In the genomic region with DNA sequence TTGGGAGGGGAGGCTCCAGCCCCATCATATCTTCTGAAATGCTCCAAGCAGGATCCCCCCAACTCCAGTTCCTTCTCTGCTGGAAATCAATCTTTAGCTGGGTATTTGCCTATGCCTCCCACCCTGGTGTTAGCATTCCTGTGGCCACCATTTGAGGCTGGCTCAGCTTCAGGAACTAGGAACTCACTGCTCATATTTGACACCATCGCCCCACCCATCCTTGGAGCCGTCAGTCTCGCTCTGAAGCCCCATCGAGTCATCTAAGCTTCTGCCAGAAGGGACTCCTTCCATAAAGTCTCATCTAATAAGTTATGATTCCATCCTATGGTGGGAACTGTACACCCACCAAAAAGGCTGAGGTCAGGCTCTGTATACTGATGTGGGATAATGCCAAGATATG, we compare ENCODE assay signal across 18 cellular contexts. TPM values are rescaled to one million over a fixed set of nuclear protein-coding genes. Genes with fewer than 3 reads are reported as not detected.
DNase-seq lines count a peak whose midpoint lies in the region; ATAC-seq, FAIRE-seq and TF ChIP-seq lines count a peak whose summit lies in the region.
"Had no signal": no experiment of that assay in that cellular context is flagged by ENCODE, and none has a peak within 500 bp of the region (broad histone marks: within the 10 kb centered on the region; RNA-seq: fewer than 3 reads in every experiment).

No MANE protein-coding gene starts in this region.

- H3K27ac Mint-ChIP-seq in astrocyte (ENCODE audit: unreplicated experiment), result no peak overlapping the region
- peak overlapping the region; percentile 67 for H3K27ac Mint-ChIP-seq in stimulated activated naive B cell treated with anti-CD40 and anti-IgM and Interleukin-4, amounts not matched to agents 10 μg/mL and 1 μg/mL and 100 μg/mL, for 72 hours

- FAIRE-seq in astrocyte (lab: Jason Lieb, UNC), result no peak

- no peaks in the 10 kb centered on the region for H3K9me3 ChIP-seq in right atrium auricular region
- H3K9me3 ChIP-seq in astrocyte (ENCODE audit: insufficient read depth, low read depth, low read length), result no peaks in the 10 kb centered on the region
- H3K9me3 ChIP-seq in testis, result no peaks in the 10 kb centered on the region
- H3K9me3 ChIP-seq in upper lobe of left lung, result no peaks in the 10 kb centered on the region

- H3K36me3 ChIP-seq in right atrium auricular region (peaks cover 64% of the 10 kb centered on the region), astrocyte (ENCODE audit: insufficient read depth, low read length) (no peaks in the 10 kb centered on the region), testis (ENCODE audit: low read depth, missing control alignments) (no peaks in the 10 kb centered on the region), upper lobe of left lung (peaks cover 37 to 96% (median 85%) of the 10 kb centered on the region in 4 donors)

- H3K9ac ChIP-seq in astrocyte (ENCODE audit: low read length), result no peak overlapping the region

- H3K27me3 ChIP-seq in right atrium auricular region (no peaks in the 10 kb centered on the region), astrocyte (ENCODE audit: insufficient read depth, low read length) (no peaks in the 10 kb centered on the region), testis (no peaks in the 10 kb centered on the region), upper lobe of left lung (no peaks in the 10 kb centered on the region)

- H3K4me1 ChIP-seq in right atrium auricular region, result no peaks in the 10 kb centered on the region
- peaks cover 3% of the 10 kb centered on the region for H3K4me1 ChIP-seq in astrocyte (ENCODE audit: insufficient read depth, low read length)
- H3K4me1 ChIP-seq in testis, result no peaks in the 10 kb centered on the region
- H3K4me1 ChIP-seq in upper lobe of left lung, result no peaks in the 10 kb centered on the region

- H3K27ac ChIP-seq in right atrium auricular region, result no peak overlapping the region
- H3K27ac ChIP-seq in astrocyte (ENCODE audit: low read depth, low read length), result no peak overlapping the region
- no peak overlapping the region for H3K27ac ChIP-seq in testis
- H3K27ac ChIP-seq in upper lobe of left lung, result no peak overlapping the region
- H3K27ac ChIP-seq: 22Rv1, HL-60 had no signal

- TF ChIP-seq EP300 in upper lobe of left lung (IDR thresholded peaks at IDR 0.05), result no peak

- no peak overlapping the region for H3K4me3 Mint-ChIP-seq in astrocyte (ENCODE audit: unreplicated experiment)
- H3K4me3 Mint-ChIP-seq in stimulated activated naive B cell treated with anti-CD40 and anti-IgM and Interleukin-4, amounts not matched to agents 10 μg/mL and 1 μg/mL and 100 μg/mL, for 72 hours, result no peak overlapping the region

- intact Hi-C loops in Right ventricle myocardium superior (cut with DNase I) (no loop called here), testis (cut with DNase I; ENCODE audit: low total_unique reads) (no loop called here)

- H3K27me3 Mint-ChIP-seq in astrocyte (ENCODE audit: low read depth, unreplicated experiment), result no peaks in the 10 kb centered on the region
- no peaks in the 10 kb centered on the region for H3K27me3 Mint-ChIP-seq in stimulated activated naive B cell treated with anti-CD40 and anti-IgM and Interleukin-4, amounts not matched to agents 10 μg/mL and 1 μg/mL and 100 μg/mL, for 72 hours

- TF ChIP-seq CTCF in right atrium auricular region (IDR thresholded peaks at IDR 0.05), result no peak
- TF ChIP-seq CTCF in astrocyte (IDR thresholded peaks at IDR 0.05; ENCODE audit: insufficient read depth, low read depth, low read length), result no peak
- no peak for TF ChIP-seq CTCF in fibroblast of the aortic adventitia (IDR thresholded peaks at IDR 0.05; ENCODE audit: insufficient read depth, low read length)
- no peak for TF ChIP-seq CTCF in testis (IDR thresholded peaks at IDR 0.05)
- no peak for TF ChIP-seq CTCF in upper lobe of left lung (IDR thresholded peaks at IDR 0.05)

- H3K79me2 ChIP-seq in astrocyte (ENCODE audit: insufficient read depth, low read length), result no peaks in the 10 kb centered on the region

- H3K9me3 Mint-ChIP-seq in astrocyte (ENCODE audit: unreplicated experiment), result no peaks in the 10 kb centered on the region
- no peaks in the 10 kb centered on the region for H3K9me3 Mint-ChIP-seq in stimulated activated naive B cell treated with anti-CD40 and anti-IgM and Interleukin-4, amounts not matched to agents 10 μg/mL and 1 μg/mL and 100 μg/mL, for 72 hours

- H3K4me2 ChIP-seq in astrocyte (ENCODE audit: low read length), result no peak overlapping the region

- H4K20me1 ChIP-seq in astrocyte (ENCODE audit: insufficient read depth, low read length), result no peaks in the 10 kb centered on the region

- H3K36me3 Mint-ChIP-seq in astrocyte (ENCODE audit: low read depth, unreplicated experiment), result peaks cover 26% of the 10 kb centered on the region
- peaks cover 57 to 73% of the 10 kb centered on the region in 2 donors for H3K36me3 Mint-ChIP-seq in stimulated activated naive B cell treated with anti-CD40 and anti-IgM and Interleukin-4, amounts not matched to agents 10 μg/mL and 1 μg/mL and 100 μg/mL, for 72 hours

- TF ChIP-seq POLR2A in testis (IDR thresholded peaks at IDR 0.05), result no peak
- no peak for TF ChIP-seq POLR2A in upper lobe of left lung (IDR thresholded peaks at IDR 0.05)

- 84 to 88% methylated on average over 4 of the region's 4 CpGs for WGBS in testis, 2 donors
- whole genome bisulfite sequencing in upper lobe of left lung, 2 donors, result 82 to 91% methylated on average over 4 of the region's 4 CpGs

- H3K4me3 ChIP-seq in right atrium auricular region, result no peak overlapping the region
- H3K4me3 ChIP-seq in astrocyte (ENCODE audit: insufficient read depth, low read depth, low read length), result no peak overlapping the region
- H3K4me3 ChIP-seq in fibroblast of the aortic adventitia (ENCODE audit: low read depth, low read length), result no peak overlapping the region
- H3K4me3 ChIP-seq in testis, result no peak overlapping the region
- H3K4me3 ChIP-seq in upper lobe of left lung, result no peak overlapping the region

- no peak overlapping the region for H2AFZ ChIP-seq in astrocyte (ENCODE audit: low read depth, low read length)

- peaks cover 8% of the 10 kb centered on the region for H3K4me1 Mint-ChIP-seq in astrocyte (ENCODE audit: low read depth, unreplicated experiment)
- peaks cover 10 to 11% of the 10 kb centered on the region in 2 donors for H3K4me1 Mint-ChIP-seq in stimulated activated naive B cell treated with anti-CD40 and anti-IgM and Interleukin-4, amounts not matched to agents 10 μg/mL and 1 μg/mL and 100 μg/mL, for 72 hours

- DNase-seq in Right ventricle myocardium superior (peak; percentile 8), right atrium auricular region (ENCODE audit: low spot score) (no peak), astrocyte (ENCODE audit: low read depth) (peak; percentile 41), fibroblast of the aortic adventitia (ENCODE audit: low read depth) (peak; percentile 12), testis (no peak), ecto neural progenitor cell (ENCODE audit: low spot score) (no peak), upper lobe of left lung (no peak)
- no peak for DNase-seq in stimulated activated naive B cell treated with anti-CD40 and anti-IgM and Interleukin-4, amounts not matched to agents 10 μg/mL and 1 μg/mL and 100 μg/mL, for 72 hours
- DNase-seq: GF-D8, KBM-7, NCI-H1092 treated with DMSO at 0.1 percent for 48 hours, NCI-H187, NCI-H446, NCI-H774 had no signal

- no peak for ATAC-seq in Right ventricle myocardium superior (ENCODE audit: poor library complexity)
- no peak for ATAC-seq in stimulated activated naive B cell treated with anti-CD40 and anti-IgM and Interleukin-4, amounts not matched to agents 10 μg/mL and 1 μg/mL and 100 μg/mL, for 72 hours (replicated peaks)
- no peak for ATAC-seq in upper lobe of left lung (ENCODE audit: low FRiP score in 2 of 2)
- ATAC-seq: Panc1, Right ventricle myocardium inferior had no signal

RNA-seq across cellular contexts. Expression of gene PRKCD, which starts 26.4 kb away (rescaled TPM):
- 15.3 TPM for total RNA-seq in Right ventricle myocardium superior
- total RNA-seq in right atrium auricular region, result 10 to 100 TPM; 11.1 to 14.8 TPM
- 25.4 and 28.8 TPM in 2 replicates for total RNA-seq in astrocyte
- total RNA-seq in fibroblast of the aortic adventitia (ENCODE audit: low replicate concordance), result 1.6 and 2.9 TPM in 2 replicates
- total RNA-seq in testis, result 10 to 100 TPM; 36.3 to 44.5 TPM
- polyA plus RNA-seq in testis (ENCODE audit: insufficient read depth, low read depth, low replicate concordance), result 42.3 TPM
- total RNA-seq in upper lobe of left lung, result 100 to 1,000 TPM in 1 of 6 donors, 10 to 100 TPM in 5; 57.7 to 116 (median 67.9) TPM

RNA-seq across cellular contexts. Expression of gene RFT1, which starts 57.2 kb away (rescaled TPM):
- total RNA-seq in Right ventricle myocardium superior (9.8 TPM), right atrium auricular region (1 to 10 TPM; 6.2 to 6.8 TPM), astrocyte (19.2 and 23.0 TPM in 2 replicates), fibroblast of the aortic adventitia (ENCODE audit: low replicate concordance) (13.9 and 15.4 TPM in 2 replicates), testis (10 to 100 TPM; 27.2 to 33.9 TPM), upper lobe of left lung (10 to 100 TPM in 4 of 6 donors, 1 to 10 TPM in 2; 5.1 to 19.9 (median 12.8) TPM)
- polyA plus RNA-seq in testis (ENCODE audit: insufficient read depth, low read depth, low replicate concordance), result 36.8 TPM

Comparison
In these comparisons a context has a peak if more than half of its experiments do, and no peak if none do; other contexts are left out.
1. DNase-seq: peak in Right ventricle myocardium superior (single experiment), astrocyte (single experiment) and fibroblast of the aortic adventitia (single experiment); none in right atrium auricular region (single experiment), stimulated activated naive B cell treated with anti-CD40 and anti-IgM and Interleukin-4, amounts not matched to agents 10 μg/mL and 1 μg/mL and 100 μg/mL, for 72 hours (single experiment), testis (single experiment), ecto neural progenitor cell (single experiment) and upper lobe of left lung (0 of 2).